ENCODE assay signal across 10 cellular contexts in the genomic region with DNA sequence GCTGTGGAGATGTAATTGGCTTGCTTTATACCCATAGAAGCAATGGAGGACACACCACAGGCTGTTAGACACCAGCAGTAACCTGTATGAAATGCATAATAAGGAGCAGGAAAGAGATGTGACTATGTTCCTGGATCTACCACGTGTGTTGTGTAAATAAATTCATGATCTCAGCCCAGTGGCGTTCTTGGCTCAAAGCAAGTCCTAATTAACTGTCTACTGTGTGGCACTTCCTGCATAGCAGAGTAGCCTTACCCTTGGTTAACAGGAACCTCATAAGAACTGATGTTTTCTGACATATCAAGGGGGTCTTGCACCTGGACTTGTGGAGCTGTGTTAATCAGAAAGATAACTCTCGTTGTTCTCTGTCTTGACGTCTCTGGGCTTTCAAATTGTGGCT. TPM values are rescaled to one million over a fixed set of nuclear protein-coding genes. Genes with fewer than 3 reads are reported as not detected.
DNase-seq lines count a peak whose midpoint lies in the region; ATAC-seq and TF ChIP-seq lines count a peak whose summit lies in the region.
"Had no signal": no experiment of that assay in that cellular context is flagged by ENCODE, and none has a peak within 500 bp of the region (broad histone marks: within the 10 kb centered on the region; RNA-seq: fewer than 3 reads in every experiment).

No MANE protein-coding gene starts in this region.

- H3K9me3 Mint-ChIP-seq in activated naive CD8-positive, alpha-beta T cell treated with anti-CD3 and anti-CD28 coated beads, Interleukin-2, amount 50 U/mL, for 24 hours: peaks cover 16% of the 10 kb centered on the region
- H3K9me3 Mint-ChIP-seq in activated T-cell treated with anti-CD3 and anti-CD28 coated beads, Interleukin-2, amount 50 U/mL, for 72 hours: peaks cover 0 to 1% of the 10 kb centered on the region in 2 donors

- H3K27me3 ChIP-seq in body of pancreas: no peaks in the 10 kb centered on the region
- no peaks in the 10 kb centered on the region for H3K27me3 ChIP-seq in left lung

- peak; percentile 42 for DNase-seq in COLO668 (lab: John Stamatoyannopoulos, UW; ENCODE audit: unreplicated experiment)
- DNase-seq in NCI-H1694 (lab: John Stamatoyannopoulos, UW): peak; percentile 34
- peak; percentile 25 to 37 (median 28) for DNase-seq in body of pancreas
- no peak for DNase-seq in left lung
- no peak for DNase-seq in activated naive CD8-positive, alpha-beta T cell treated with anti-CD3 and anti-CD28 coated beads, Interleukin-2, amount 50 U/mL, for 24 hours
- no peak for DNase-seq in activated T-cell treated with anti-CD3 and anti-CD28 coated beads, Interleukin-2, amount 50 U/mL, for 72 hours
- DNase-seq in D341Med (ENCODE audit: low spot score): no peak
- no peak for DNase-seq in epidermal melanocyte (ENCODE audit: insufficient read length, low spot score)
- DNase-seq: CD4-positive, CD25-positive, alpha-beta regulatory T cell; T-helper 17 cell had no signal

- no peak overlapping the region for H3K27ac Mint-ChIP-seq in activated naive CD8-positive, alpha-beta T cell treated with anti-CD3 and anti-CD28 coated beads, Interleukin-2, amount 50 U/mL, for 24 hours
- H3K27ac Mint-ChIP-seq in activated T-cell treated with anti-CD3 and anti-CD28 coated beads, Interleukin-2, amount 50 U/mL, for 72 hours: no peak overlapping the region
- H3K27ac Mint-ChIP-seq: CD4-positive, CD25-positive, alpha-beta regulatory T cell; T-helper 17 cell had no signal

- TF ChIP-seq CTCF in body of pancreas (IDR thresholded peaks at IDR 0.05): no peak
- TF ChIP-seq CTCF in left lung (IDR thresholded peaks at IDR 0.05): no peak

- H3K4me3 ChIP-seq in body of pancreas (no peak overlapping the region), left lung (no peak overlapping the region)

- peak in 1 of 3 donors; percentile 48 for TF ChIP-seq POLR2A in body of pancreas (IDR thresholded peaks at IDR 0.05)

- no peaks in the 10 kb centered on the region for H3K36me3 Mint-ChIP-seq in activated naive CD8-positive, alpha-beta T cell treated with anti-CD3 and anti-CD28 coated beads, Interleukin-2, amount 50 U/mL, for 24 hours (ENCODE audit: low read depth)
- no peaks in the 10 kb centered on the region for H3K36me3 Mint-ChIP-seq in activated T-cell treated with anti-CD3 and anti-CD28 coated beads, Interleukin-2, amount 50 U/mL, for 72 hours (ENCODE audit: insufficient read depth in 2 of 2)
- H3K36me3 Mint-ChIP-seq: CD4-positive, CD25-positive, alpha-beta regulatory T cell had no signal

- H3K4me1 Mint-ChIP-seq in activated naive CD8-positive, alpha-beta T cell treated with anti-CD3 and anti-CD28 coated beads, Interleukin-2, amount 50 U/mL, for 24 hours: no peaks in the 10 kb centered on the region
- H3K4me1 Mint-ChIP-seq in activated T-cell treated with anti-CD3 and anti-CD28 coated beads, Interleukin-2, amount 50 U/mL, for 72 hours (ENCODE audit: low read depth): no peaks in the 10 kb centered on the region
- H3K4me1 Mint-ChIP-seq: CD4-positive, CD25-positive, alpha-beta regulatory T cell; T-helper 17 cell had no signal

- H3K36me3 ChIP-seq in body of pancreas (replicated peaks in 1 of 2; ENCODE audit: insufficient read depth in 1 of 2, low read depth in 2 of 2) (no peaks in the 10 kb centered on the region), left lung (no peaks in the 10 kb centered on the region)

- peaks cover 20% of the 10 kb centered on the region for H3K27me3 Mint-ChIP-seq in activated naive CD8-positive, alpha-beta T cell treated with anti-CD3 and anti-CD28 coated beads, Interleukin-2, amount 50 U/mL, for 24 hours
- peaks cover 7% of the 10 kb centered on the region for H3K27me3 Mint-ChIP-seq in activated T-cell treated with anti-CD3 and anti-CD28 coated beads, Interleukin-2, amount 50 U/mL, for 72 hours (ENCODE audit: low read depth)

- ATAC-seq in body of pancreas (peak; percentile 97), left lung (peak; percentile 89)
- no peak for ATAC-seq in activated naive CD8-positive, alpha-beta T cell treated with anti-CD3 and anti-CD28 coated beads, Interleukin-2, amount 50 U/mL, for 24 hours
- no peak for ATAC-seq in activated T-cell treated with anti-CD3 and anti-CD28 coated beads, Interleukin-2, amount 50 U/mL, for 72 hours (replicated peaks in 1 of 2)
- ATAC-seq: T-helper 17 cell had no signal

- 28 to 31% methylated on average over 4 of the region's 4 CpGs for WGBS in body of pancreas, 2 donors

- peak overlapping the region in 3 of 4 donors; percentile 6 to 58 (median 48) for H3K27ac ChIP-seq in body of pancreas
- H3K27ac ChIP-seq in left lung: no peak overlapping the region

- intact Hi-C loops in body of pancreas (cut with DNase I): no loop called here
- intact Hi-C loops in left lung (cut with DNase I): no loop called here

- H3K4me1 ChIP-seq in body of pancreas: peaks cover 14% of the 10 kb centered on the region
- H3K4me1 ChIP-seq in left lung: peaks cover 0 to 10% of the 10 kb centered on the region in 2 donors

- no peak overlapping the region for H3K4me3 Mint-ChIP-seq in activated naive CD8-positive, alpha-beta T cell treated with anti-CD3 and anti-CD28 coated beads, Interleukin-2, amount 50 U/mL, for 24 hours
- H3K4me3 Mint-ChIP-seq in activated T-cell treated with anti-CD3 and anti-CD28 coated beads, Interleukin-2, amount 50 U/mL, for 72 hours: no peak overlapping the region
- H3K4me3 Mint-ChIP-seq: CD4-positive, CD25-positive, alpha-beta regulatory T cell had no signal

- H3K9me3 ChIP-seq in body of pancreas (peaks cover 0 to 5% (median 0%) of the 10 kb centered on the region in 3 donors), left lung (peaks cover 0 to 4% of the 10 kb centered on the region in 2 donors)

RNA-seq across cellular contexts. Expression of gene FAM180A, which starts 25.7 kb away (rescaled TPM):
- total RNA-seq in body of pancreas: 1 to 10 TPM in 1 of 2 donors, not detected in 1; 3.1 TPM
- total RNA-seq in left lung: 1 to 10 TPM; 2.7 to 6.8 TPM
- not detected for total RNA-seq in activated T-cell treated with anti-CD3 and anti-CD28 coated beads, Interleukin-2, amount 50 U/mL, for 72 hours
- total RNA-seq: CD4-positive, CD25-positive, alpha-beta regulatory T cell; T-helper 17 cell had no signal

RNA-seq across cellular contexts. Expression of gene SLC13A4, which starts 46.3 kb away (rescaled TPM):
- total RNA-seq in body of pancreas (not detected), left lung (not detected)
- total RNA-seq in activated T-cell treated with anti-CD3 and anti-CD28 coated beads, Interleukin-2, amount 50 U/mL, for 72 hours: not detected
- total RNA-seq: CD4-positive, CD25-positive, alpha-beta regulatory T cell; T-helper 17 cell had no signal

Comparison
In these comparisons a context has a peak if more than half of its experiments do, and no peak if none do; other contexts are left out.
1. DNase-seq: peak in COLO668 (single experiment), NCI-H1694 (single experiment) and body of pancreas (4 of 4); none in left lung (0 of 2), activated naive CD8-positive, alpha-beta T cell treated with anti-CD3 and anti-CD28 coated beads, Interleukin-2, amount 50 U/mL, for 24 hours (single experiment), activated T-cell treated with anti-CD3 and anti-CD28 coated beads, Interleukin-2, amount 50 U/mL, for 72 hours (0 of 2), D341Med (single experiment) and epidermal melanocyte (single experiment).
2. ATAC-seq: peak in body of pancreas (single experiment) and left lung (single experiment); none in activated naive CD8-positive, alpha-beta T cell treated with anti-CD3 and anti-CD28 coated beads, Interleukin-2, amount 50 U/mL, for 24 hours (single experiment) and activated T-cell treated with anti-CD3 and anti-CD28 coated beads, Interleukin-2, amount 50 U/mL, for 72 hours (0 of 2).
3. H3K27ac ChIP-seq: peak in body of pancreas (3 of 4); none in left lung (0 of 2).